ENCODE assay signal across 1 cellular context in the genomic region with DNA sequence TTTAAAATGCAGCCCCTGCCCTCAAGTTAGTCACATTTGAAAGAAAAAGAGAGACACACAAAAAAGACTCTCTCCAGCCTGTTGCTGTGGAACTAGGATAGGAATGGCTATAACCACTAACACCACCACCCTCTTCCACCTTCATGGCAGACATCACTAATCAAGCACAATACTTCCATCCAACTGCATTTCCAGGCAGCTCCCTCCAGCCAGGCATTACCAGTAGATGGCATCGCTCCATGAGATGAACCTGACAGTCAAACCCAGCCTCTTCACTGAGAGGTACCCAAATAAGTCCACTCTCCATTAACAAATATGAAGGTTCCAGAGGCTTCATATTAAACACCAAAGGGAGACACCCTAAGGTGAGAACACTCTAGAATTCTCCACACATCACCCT.
TF ChIP-seq lines count a peak whose summit lies in the region.

No MANE protein-coding gene starts in this region.

TF ChIP-seq in IMR-90, 13 proteins besides CTCF, POLR2A, EP300 and RAD21 (continued from another document):
- TF ChIP-seq, protein P1, sequence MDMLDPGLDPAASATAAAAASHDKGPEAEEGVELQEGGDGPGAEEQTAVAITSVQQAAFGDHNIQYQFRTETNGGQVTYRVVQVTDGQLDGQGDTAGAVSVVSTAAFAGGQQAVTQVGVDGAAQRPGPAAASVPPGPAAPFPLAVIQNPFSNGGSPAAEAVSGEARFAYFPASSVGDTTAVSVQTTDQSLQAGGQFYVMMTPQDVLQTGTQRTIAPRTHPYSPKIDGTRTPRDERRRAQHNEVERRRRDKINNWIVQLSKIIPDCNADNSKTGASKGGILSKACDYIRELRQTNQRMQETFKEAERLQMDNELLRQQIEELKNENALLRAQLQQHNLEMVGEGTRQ (IDR thresholded peaks at IDR 0.05; ENCODE audit: low read depth, low read length) = no peak
- TF ChIP-seq, protein P2, sequence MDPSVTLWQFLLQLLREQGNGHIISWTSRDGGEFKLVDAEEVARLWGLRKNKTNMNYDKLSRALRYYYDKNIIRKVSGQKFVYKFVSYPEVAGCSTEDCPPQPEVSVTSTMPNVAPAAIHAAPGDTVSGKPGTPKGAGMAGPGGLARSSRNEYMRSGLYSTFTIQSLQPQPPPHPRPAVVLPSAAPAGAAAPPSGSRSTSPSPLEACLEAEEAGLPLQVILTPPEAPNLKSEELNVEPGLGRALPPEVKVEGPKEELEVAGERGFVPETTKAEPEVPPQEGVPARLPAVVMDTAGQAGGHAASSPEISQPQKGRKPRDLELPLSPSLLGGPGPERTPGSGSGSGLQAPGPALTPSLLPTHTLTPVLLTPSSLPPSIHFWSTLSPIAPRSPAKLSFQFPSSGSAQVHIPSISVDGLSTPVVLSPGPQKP (IDR thresholded peaks at IDR 0.05; ENCODE audit: borderline replicate concordance, low read depth, low read length) = no peak
- TF ChIP-seq RCOR1 (IDR thresholded peaks at IDR 0.05; ENCODE audit: insufficient replicate concordance, low read length) (no peak), CEBPB (IDR thresholded peaks at IDR 0.05; ENCODE audit: low read depth, low read length) (no peak), MAZ (IDR thresholded peaks at IDR 0.05; ENCODE audit: borderline replicate concordance, low read depth, low read length) (no peak)
